ENCODE assay signal across 8 cellular contexts in genomic region chr19:35352448-35353304, GRCh38. TPM values are rescaled to one million over a fixed set of nuclear protein-coding genes. Genes with fewer than 3 reads are reported as not detected.
DNase-seq lines count a peak whose midpoint lies in the region; ATAC-seq and TF ChIP-seq lines count a peak whose summit lies in the region.

No MANE protein-coding gene starts in this region.

- H3K27me3 ChIP-seq in dorsolateral prefrontal cortex, result peaks cover 0 to 5% (median 0%) of the 10 kb centered on the region in 45 donors

- no peak overlapping the region for H3K4me3 ChIP-seq in HEK293 (ENCODE audit: low read depth, low read length)
- no peak overlapping the region for H3K4me3 ChIP-seq in dorsolateral prefrontal cortex
- no peak overlapping the region for H3K4me3 ChIP-seq in lower leg skin (ENCODE audit: low read depth, poor library complexity, severe bottlenecking)

- intact Hi-C loops in dorsolateral prefrontal cortex (cut with DNase I) (loop anchor here (1.0 to 10.0 kb wide), 4 partner anchors 84 to 143 kb away; partner anchors contain the start of gene USF2 (in 1 of the 2)), lower leg skin (cut with DNase I; ENCODE audit: low total_unique reads) (loop anchor here (5.0 to 10.0 kb wide), 2 partner anchors 115 to 142 kb away; partner anchors contain the start of gene KRTDAP)

- WGBS in lower leg skin, 2 donors, result 28 to 31% methylated on average over 27 to 32 of the region's 32 CpGs

- no peak for ATAC-seq in GM18519 (IDR thresholded peaks at IDR 0.05; ENCODE audit: low FRiP score, unreplicated experiment)

- CTCF ChIA-PET in HEK293 (lab: Yijun Ruan, JAX), result interaction anchor here (0.5 to 10.6 kb wide), 89 partner anchors 8 to 713 kb away, joined by 3 to 237 read pairs (median 5); partner anchors contain the start of genes ATP4A, HAUS5 and KRTDAP

- peak; percentile 95 for TF ChIP-seq CTCF in HEK293 (tag by site-specific recombination; IDR thresholded peaks at IDR 0.05)
- TF ChIP-seq CTCF in dorsolateral prefrontal cortex (IDR thresholded peaks at IDR 0.05 in 54 of 56, conservative IDR thresholded peaks at IDR 0.05 in 2 of 56; ENCODE audit: low read depth in 1 of 56, partially characterized antibody in 56 of 56), result peak; percentile 46 to 93 (median 83)
- TF ChIP-seq CTCF in lower leg skin (IDR thresholded peaks at IDR 0.05), result peak in 1 of 3 donors; percentile 55

- H3K4me1 ChIP-seq in HEK293 (ENCODE audit: control insufficient read depth, insufficient read depth, low read length), result no peaks in the 10 kb centered on the region

- DNase-seq in C1 segment of cervical spinal cord (lab: John Stamatoyannopoulos, UW) (peak in 11 of 14 donors; percentile 3 to 66 (median 42)), NCI-H524 treated with DMSO at 0.1 percent for 48 hours (lab: John Stamatoyannopoulos, UW) (peak; percentile 29), dorsolateral prefrontal cortex (peak; percentile 46 to 80 (median 68)), lower leg skin (ENCODE audit: low spot score in 2 of 2) (peak; percentile 59 to 90)
- peak; percentile 65 for DNase-seq in activated CD4-positive, alpha-beta T cell treated with anti-CD3 and anti-CD28 coated beads, Interleukin-2, amount 50 U/mL, for 1 hour
- DNase-seq in stimulated activated CD4-positive, alpha-beta T cell treated with anti-CD3 and anti-CD28 coated beads, TNF-alpha, amount 100 ng/mL, for 4 hours (ENCODE audit: low read depth in 3 of 3), result peak in 2 of 3 experiments; percentile 42 to 56

- H3K36me3 ChIP-seq in HEK293 (ENCODE audit: control insufficient read depth in 2 of 2, insufficient read depth in 1 of 2, low read length in 2 of 2), result no peaks in the 10 kb centered on the region; a peak in 1 of 3 replicates

- H3K27ac ChIP-seq in HEK293 (ENCODE audit: extremely low read depth, low read depth, low read length) (no peak overlapping the region), dorsolateral prefrontal cortex (peak overlapping the region in 13 of 59 donors; percentile 1 to 73 (median 38))

- no peak for TF ChIP-seq POLR2A in lower leg skin (IDR thresholded peaks at IDR 0.05)

- no peaks in the 10 kb centered on the region for H3K9me3 ChIP-seq in HEK293 (ENCODE audit: control insufficient read depth, insufficient read depth, low read depth, low read length)

- POLR2A ChIA-PET in HEK293 (lab: Yijun Ruan, JAX), result interaction anchor here (0.5 to 2.1 kb wide), 7 partner anchors 10 to 295 kb away, joined by 3 to 13 read pairs (median 3); partner anchors contain the start of gene COX6B1

TF ChIP-seq in HEK293, 187 proteins besides CTCF, POLR2A, EP300 and RAD21 (continues in another document):
- TF ChIP-seq ZNF433 (tag by site-specific recombination; IDR thresholded peaks at IDR 0.05; ENCODE audit: low read depth), result no peak
- peak; percentile 99 for TF ChIP-seq ZNF654 (tag by site-specific recombination; IDR thresholded peaks at IDR 0.05; ENCODE audit: low read depth)
- TF ChIP-seq TCF7L2 (IDR thresholded peaks at IDR 0.05; ENCODE audit: borderline replicate concordance, low read depth, low read length), result no peak
- TF ChIP-seq, protein P1, sequence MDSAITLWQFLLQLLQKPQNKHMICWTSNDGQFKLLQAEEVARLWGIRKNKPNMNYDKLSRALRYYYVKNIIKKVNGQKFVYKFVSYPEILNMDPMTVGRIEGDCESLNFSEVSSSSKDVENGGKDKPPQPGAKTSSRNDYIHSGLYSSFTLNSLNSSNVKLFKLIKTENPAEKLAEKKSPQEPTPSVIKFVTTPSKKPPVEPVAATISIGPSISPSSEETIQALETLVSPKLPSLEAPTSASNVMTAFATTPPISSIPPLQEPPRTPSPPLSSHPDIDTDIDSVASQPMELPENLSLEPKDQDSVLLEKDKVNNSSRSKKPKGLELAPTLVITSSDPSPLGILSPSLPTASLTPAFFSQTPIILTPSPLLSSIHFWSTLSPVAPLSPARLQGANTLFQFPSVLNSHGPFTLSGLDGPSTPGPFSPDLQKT (IDR thresholded peaks at IDR 0.05; ENCODE audit: borderline replicate concordance, low read depth, low read length), result no peak
- peak; percentile 87; the same call in 1 of the 2 replicates for TF ChIP-seq ZNF2 (tag by site-specific recombination; IDR thresholded peaks at IDR 0.05)
- no peak for TF ChIP-seq ZNF585B (tag by site-specific recombination; IDR thresholded peaks at IDR 0.05)
- no peak for TF ChIP-seq ZNF664 (tag by site-specific recombination; IDR thresholded peaks at IDR 0.05)
- no peak for TF ChIP-seq GLI2 (tag by site-specific recombination; IDR thresholded peaks at IDR 0.05; ENCODE audit: borderline replicate concordance, low read depth)
- no peak for TF ChIP-seq ZNF768 (tag by site-specific recombination; IDR thresholded peaks at IDR 0.05)
- TF ChIP-seq, protein P2, sequence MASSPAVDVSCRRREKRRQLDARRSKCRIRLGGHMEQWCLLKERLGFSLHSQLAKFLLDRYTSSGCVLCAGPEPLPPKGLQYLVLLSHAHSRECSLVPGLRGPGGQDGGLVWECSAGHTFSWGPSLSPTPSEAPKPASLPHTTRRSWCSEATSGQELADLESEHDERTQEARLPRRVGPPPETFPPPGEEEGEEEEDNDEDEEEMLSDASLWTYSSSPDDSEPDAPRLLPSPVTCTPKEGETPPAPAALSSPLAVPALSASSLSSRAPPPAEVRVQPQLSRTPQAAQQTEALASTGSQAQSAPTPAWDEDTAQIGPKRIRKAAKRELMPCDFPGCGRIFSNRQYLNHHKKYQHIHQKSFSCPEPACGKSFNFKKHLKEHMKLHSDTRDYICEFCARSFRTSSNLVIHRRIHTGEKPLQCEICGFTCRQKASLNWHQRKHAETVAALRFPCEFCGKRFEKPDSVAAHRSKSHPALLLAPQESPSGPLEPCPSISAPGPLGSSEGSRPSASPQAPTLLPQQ (tag by site-specific recombination; IDR thresholded peaks at IDR 0.05), result peak; percentile 49; the same call in 1 of the 2 replicates
- no peak for TF ChIP-seq ZSCAN5A (tag by site-specific recombination; IDR thresholded peaks at IDR 0.05)
- TF ChIP-seq SP2 (tag by site-specific recombination; IDR thresholded peaks at IDR 0.05), result no peak
- TF ChIP-seq ZNF600 (tag by site-specific recombination; IDR thresholded peaks at IDR 0.05), result peak; percentile 60; the same call in 1 of the 2 replicates
- TF ChIP-seq ZNF404 (tag by site-specific recombination; IDR thresholded peaks at IDR 0.05), result no peak
- TF ChIP-seq ZNF747 (tag by site-specific recombination; IDR thresholded peaks at IDR 0.05), result no peak
- TF ChIP-seq BCL11B (tag by site-specific recombination; IDR thresholded peaks at IDR 0.05; ENCODE audit: low read depth), result no peak
- TF ChIP-seq ZNF677 (tag by site-specific recombination; IDR thresholded peaks at IDR 0.05), result no peak
- no peak for TF ChIP-seq PBX3 (CRISPR knock-in tag; IDR thresholded peaks at IDR 0.05)
- no peak for TF ChIP-seq ZNF202 (tag by site-specific recombination; IDR thresholded peaks at IDR 0.05; ENCODE audit: borderline replicate concordance)
- TF ChIP-seq ZNF133 (tag by site-specific recombination; IDR thresholded peaks at IDR 0.05), result no peak
- no peak for TF ChIP-seq HIC1 (tag by site-specific recombination; IDR thresholded peaks at IDR 0.05)
- TF ChIP-seq ZNF660 (tag by site-specific recombination; IDR thresholded peaks at IDR 0.05), result no peak; the same call in 1 of the 2 replicates

RNA-seq across cellular contexts. Expression of gene FFAR1, which starts 5.0 kb away (rescaled TPM):
- 1 to 10 TPM in 46 of 120 experiments, under 1 TPM in 60, not detected in 14; 0.19 to 4.1 (median 0.92) TPM for total RNA-seq in dorsolateral prefrontal cortex
- total RNA-seq in lower leg skin, result not detected

RNA-seq across cellular contexts. Expression of gene FFAR3, which starts 5.6 kb away (rescaled TPM):
- total RNA-seq in dorsolateral prefrontal cortex (1 to 10 TPM in 3 of 120 experiments, under 1 TPM in 45, not detected in 72; 0.20 to 1.5 (median 0.42) TPM), lower leg skin (not detected)

RNA-seq across cellular contexts. Expression of gene GPR42, which starts 18.2 kb away (rescaled TPM):
- total RNA-seq in dorsolateral prefrontal cortex, result under 1 TPM in 9 of 120 experiments, not detected in 111; 0.23 to 0.67 (median 0.39) TPM
- total RNA-seq in lower leg skin, result not detected

RNA-seq across cellular contexts. Expression of gene CD22, which starts 23.7 kb away (rescaled TPM):
- 100 to 1,000 TPM in 47 of 120 experiments, 10 to 100 TPM in 73; 17.2 to 416 (median 84.9) TPM for total RNA-seq in dorsolateral prefrontal cortex
- 1 to 10 TPM in 1 of 4 donors, under 1 TPM in 1, not detected in 2; 0.91 to 4.2 TPM for total RNA-seq in lower leg skin
